In genomic region chr16:28984619-28985135, GRCh38 we compare ENCODE assay signal across 8 cellular contexts. TPM values are rescaled to one million over a fixed set of nuclear protein-coding genes. Genes with fewer than 3 reads are reported as not detected.
DNase-seq lines count a peak whose midpoint lies in the region; ATAC-seq and TF ChIP-seq lines count a peak whose summit lies in the region.

Gene LAT (plus strand): TSS chr16:28985052. CDS start chr16:28985418, 366 bp downstream.

- peak within 1 kb of the TSS; percentile 28 to 43 (median 33) for H3K4me3 ChIP-seq in skin epidermis

- TF ChIP-seq CTCF in GM13977 (IDR thresholded peaks at IDR 0.05; ENCODE audit: extremely low read depth, insufficient read depth, missing control alignments) (no peak), WTC11 (IDR thresholded peaks at IDR 0.05) (no peak)

- peaks cover 11% of the 10 kb centered on the region for H3K9me3 Mint-ChIP-seq in WTC11

- peak within 1 kb of the TSS in 18 of 21 experiments; percentile 21 to 98 (median 77) for H3K27ac ChIP-seq in skin epidermis

- H3K36me3 Mint-ChIP-seq in WTC11 = peaks cover 28% of the 10 kb centered on the region

- H3K27ac Mint-ChIP-seq in WTC11 = no peak within 1 kb of the TSS

- in situ Hi-C loops in GM13977 (cut with MboI; ENCODE audit: low pct_unique_long_range_greater_than_20kb, low sequenced_read_pairs, unreplicated experiment) = no loop called here

- no peaks in the 10 kb centered on the region for H3K27me3 Mint-ChIP-seq in WTC11 (ENCODE audit: low read depth)

- H3K4me3 Mint-ChIP-seq in WTC11 = no peak within 1 kb of the TSS

- CTCF ChIA-PET in WTC11 (lab: Charles Lee) = interaction anchor here (0.6 kb wide), 2 partner anchors 27 to 111 kb away, joined by 4 to 5 read pairs; no protein-coding TSS in a partner anchor

- H3K4me1 Mint-ChIP-seq in WTC11 = no peaks in the 10 kb centered on the region

- DNase-seq in GM13977 (ENCODE audit: low spot score) (peak; percentile 50), RPMI8226 (peak; percentile 69), activated gamma-delta T cell (lab: John Stamatoyannopoulos, UW) (peak; percentile 74), WTC11 (ENCODE audit: low spot score) (no peak), SHP77 treated with DMSO at 0.1 percent for 48 hours (lab: John Stamatoyannopoulos, UW) (no peak), globus pallidus (ENCODE audit: low spot score) (no peak)

- no peak for ATAC-seq in WTC11
- no peak for ATAC-seq in HG02884 (IDR thresholded peaks at IDR 0.05; ENCODE audit: unreplicated experiment)

- POLR2A ChIA-PET in WTC11 (lab: Charles Lee) = no interaction called here

TF ChIP-seq in WTC11, 78 proteins besides CTCF, POLR2A, EP300 and RAD21:
- no peak for TF ChIP-seq HMGXB4 (CRISPR knock-in tag; IDR thresholded peaks at IDR 0.05)
- TF ChIP-seq AFF4 (CRISPR knock-in tag; IDR thresholded peaks at IDR 0.05; ENCODE audit: borderline replicate concordance) = no peak
- no peak for TF ChIP-seq ZNF423 (CRISPR knock-in tag; IDR thresholded peaks at IDR 0.05)
- TF ChIP-seq ZMAT4 (CRISPR knock-in tag; IDR thresholded peaks at IDR 0.05) = no peak
- no peak for TF ChIP-seq NFATC4 (CRISPR knock-in tag; IDR thresholded peaks at IDR 0.05)
- TF ChIP-seq FOXP4 (CRISPR knock-in tag; IDR thresholded peaks at IDR 0.05) = no peak
- no peak for TF ChIP-seq MXD4 (CRISPR knock-in tag; IDR thresholded peaks at IDR 0.05; ENCODE audit: borderline replicate concordance)
- no peak for TF ChIP-seq ESRRA (CRISPR knock-in tag; IDR thresholded peaks at IDR 0.05; ENCODE audit: borderline replicate concordance)
- TF ChIP-seq MYBL2 (CRISPR knock-in tag; IDR thresholded peaks at IDR 0.05) = no peak

RNA-seq across cellular contexts. Expression of gene LAT, which starts in this region (rescaled TPM):
- total RNA-seq in WTC11 (2021) = 2.0 to 5.6 TPM (median 3.5 TPM) in 3 replicates

Comparison
In these comparisons a context has a peak if more than half of its experiments do, and no peak if none do; other contexts are left out.
1. DNase-seq: peak in GM13977 (single experiment), RPMI8226 (single experiment) and activated gamma-delta T cell (single experiment); none in WTC11 (single experiment), SHP77 treated with DMSO at 0.1 percent for 48 hours (single experiment) and globus pallidus (single experiment).